ENCODE assay signal across 15 cellular contexts in the genomic region with DNA sequence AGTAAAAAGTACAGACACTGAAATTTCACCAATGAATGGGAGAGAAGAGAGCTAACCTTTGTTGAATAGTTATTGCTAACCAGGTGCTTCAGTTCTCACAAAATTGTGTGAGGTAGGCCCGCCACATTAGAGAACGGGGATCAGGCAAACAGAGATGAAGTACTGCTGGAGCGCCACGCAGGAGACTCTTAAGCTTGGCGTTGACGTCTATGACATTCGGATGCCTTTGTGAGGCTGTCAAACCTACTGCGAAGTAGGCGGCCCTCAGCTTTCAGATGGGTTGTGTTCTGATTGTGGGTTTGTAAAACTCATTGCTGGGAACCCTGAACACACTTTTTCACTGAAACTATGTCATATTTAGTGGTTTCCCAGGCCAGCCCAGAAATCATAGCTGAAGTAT.
DNase-seq lines count a peak whose midpoint lies in the region; ATAC-seq and TF ChIP-seq lines count a peak whose summit lies in the region.
"Had no signal": no experiment of that assay in that cellular context is flagged by ENCODE, and none has a peak within 500 bp of the region (broad histone marks: within the 10 kb centered on the region; RNA-seq: fewer than 3 reads in every experiment).

No MANE protein-coding gene starts in this region.

- peaks cover 13% of the 10 kb centered on the region for H3K4me1 Mint-ChIP-seq in activated CD4-positive, alpha-beta T cell treated with anti-CD3 and anti-CD28 coated beads for 36 hours
- peaks cover 36% of the 10 kb centered on the region for H3K4me1 Mint-ChIP-seq in activated CD4-positive, alpha-beta T cell treated with anti-CD3 and anti-CD28 coated beads, Interleukin-2, amount 10 ng/mL, durations not matched to agents 7 days and 5 days
- peaks cover 7% of the 10 kb centered on the region for H3K4me1 Mint-ChIP-seq in T-helper 17 cell

- H3K4me3 ChIP-seq in right atrium auricular region (peak overlapping the region in 1 of 2 donors; percentile 4), spleen (peak overlapping the region in 1 of 8 donors; percentile 73)
- H3K4me3 ChIP-seq: GM23248 had no signal

- H3K27ac ChIP-seq in right atrium auricular region (peak overlapping the region; percentile 91 to 97), spleen (peak overlapping the region in 7 of 8 donors; percentile 10 to 89 (median 85))
- H3K27ac ChIP-seq: GM23248 had no signal

- TF ChIP-seq POLR2A in spleen (IDR thresholded peaks at IDR 0.05) = no peak

- H3K9me3 ChIP-seq in T-helper 17 cell (ENCODE audit: control insufficient read depth, low read length, poor library complexity, severe bottlenecking) (no peaks in the 10 kb centered on the region), right atrium auricular region (no peaks in the 10 kb centered on the region), spleen (no peaks in the 10 kb centered on the region)
- H3K9me3 ChIP-seq: Peyer's patch had no signal

- intact Hi-C loops in activated CD4-positive, alpha-beta T cell treated with anti-CD3 and anti-CD28 coated beads for 36 hours (cut with DNase I, micrococcal nuclease) = no loop called here
- intact Hi-C loops in spleen (cut with DNase I; ENCODE audit: low total_unique reads) = no loop called here

- peaks cover 0 to 71% of the 10 kb centered on the region in 2 donors for H3K4me1 ChIP-seq in right atrium auricular region
- H3K4me1 ChIP-seq in spleen = peaks cover 3 to 60% (median 18%) of the 10 kb centered on the region in 6 donors

- no peak overlapping the region for H3K27ac Mint-ChIP-seq in activated CD4-positive, alpha-beta T cell treated with anti-CD3 and anti-CD28 coated beads for 36 hours
- no peak overlapping the region for H3K27ac Mint-ChIP-seq in activated CD4-positive, alpha-beta T cell treated with anti-CD3 and anti-CD28 coated beads, Interleukin-2, amount 10 ng/mL, durations not matched to agents 7 days and 5 days
- H3K27ac Mint-ChIP-seq in T-helper 17 cell = no peak overlapping the region
- H3K27ac Mint-ChIP-seq: activated T-cell treated with anti-CD3 and anti-CD28 coated beads, Interleukin-2, amount 50 U/mL, for 72 hours; CD14-positive monocyte; stimulated activated naive B cell treated with anti-CD40 and anti-IgM and Interleukin-4, amounts not matched to agents 10 μg/mL and 1 μg/mL and 100 μg/mL, for 72 hours had no signal

- 66 to 94% (median 78%) methylated on average over 9 of the region's 9 CpGs for WGBS in spleen, 5 donors

- H3K4me3 Mint-ChIP-seq in activated CD4-positive, alpha-beta T cell treated with anti-CD3 and anti-CD28 coated beads for 36 hours = no peak overlapping the region
- H3K4me3 Mint-ChIP-seq in activated CD4-positive, alpha-beta T cell treated with anti-CD3 and anti-CD28 coated beads, Interleukin-2, amount 10 ng/mL, durations not matched to agents 7 days and 5 days = no peak overlapping the region
- H3K4me3 Mint-ChIP-seq in T-helper 17 cell = no peak overlapping the region
- H3K4me3 Mint-ChIP-seq: stimulated activated naive B cell treated with anti-CD40 and anti-IgM and Interleukin-4, amounts not matched to agents 10 μg/mL and 1 μg/mL and 100 μg/mL, for 72 hours had no signal

- DNase-seq in activated CD4-positive, alpha-beta T cell treated with anti-CD3 and anti-CD28 coated beads for 36 hours = peak; percentile 34
- DNase-seq in activated CD4-positive, alpha-beta T cell treated with anti-CD3 and anti-CD28 coated beads, Interleukin-2, amount 10 ng/mL, durations not matched to agents 7 days and 5 days = no peak
- DNase-seq in T-helper 17 cell (no peak), right atrium auricular region (ENCODE audit: low spot score) (no peak), spleen (no peak), AG20443 (ENCODE audit: low spot score) (no peak), SHP77 treated with DMSO at 0.1 percent for 48 hours (lab: John Stamatoyannopoulos, UW) (no peak), OCI-M1 (lab: John Stamatoyannopoulos, UW) (no peak)
- DNase-seq: DMS79 treated with DMSO at 0.1 percent for 48 hours; GM23248; NCI-H2171 treated with DMSO at 0.1 percent for 48 hours; Peyer's patch; stimulated activated naive B cell treated with anti-CD40 and anti-IgM and Interleukin-4, amounts not matched to agents 10 μg/mL and 1 μg/mL and 100 μg/mL, for 72 hours had no signal

- no peaks in the 10 kb centered on the region for H3K9me3 Mint-ChIP-seq in activated CD4-positive, alpha-beta T cell treated with anti-CD3 and anti-CD28 coated beads for 36 hours (ENCODE audit: low read depth)
- no peaks in the 10 kb centered on the region for H3K9me3 Mint-ChIP-seq in activated CD4-positive, alpha-beta T cell treated with anti-CD3 and anti-CD28 coated beads, Interleukin-2, amount 10 ng/mL, durations not matched to agents 7 days and 5 days
- H3K9me3 Mint-ChIP-seq: activated T-cell treated with anti-CD3 and anti-CD28 coated beads, Interleukin-2, amount 50 U/mL, for 72 hours; stimulated activated naive B cell treated with anti-CD40 and anti-IgM and Interleukin-4, amounts not matched to agents 10 μg/mL and 1 μg/mL and 100 μg/mL, for 72 hours had no signal

- peak; percentile 27 for ATAC-seq in activated CD4-positive, alpha-beta T cell treated with anti-CD3 and anti-CD28 coated beads for 36 hours
- peak; percentile 33 for ATAC-seq in T-helper 17 cell
- ATAC-seq: stimulated activated naive B cell treated with anti-CD40 and anti-IgM and Interleukin-4, amounts not matched to agents 10 μg/mL and 1 μg/mL and 100 μg/mL, for 72 hours had no signal

- CTCF ChIA-PET in activated CD4-positive, alpha-beta T cell treated with anti-CD3 and anti-CD28 coated beads for 36 hours (lab: Charles Lee) = interaction anchor here (0.7 to 1.8 kb wide), 8 partner anchors 9 to 174 kb away, joined by 3 to 6 read pairs (median 4); partner anchors contain the start of gene CBR4
- CTCF ChIA-PET in activated CD4-positive, alpha-beta T cell treated with anti-CD3 and anti-CD28 coated beads, Interleukin-2, amount 10 ng/mL, durations not matched to agents 7 days and 5 days (lab: Charles Lee) = interaction anchor here (1.2 to 1.9 kb wide), 7 partner anchors 12 to 101 kb away, joined by 3 to 4 read pairs (median 3); no protein-coding TSS in a partner anchor

- TF ChIP-seq CTCF in right atrium auricular region (IDR thresholded peaks at IDR 0.05) = no peak
- TF ChIP-seq CTCF in spleen (IDR thresholded peaks at IDR 0.05 in 8 of 11, conservative IDR thresholded peaks at IDR 0.05 in 3 of 11) = no peak

- H3K36me3 ChIP-seq in right atrium auricular region (peaks cover 6% of the 10 kb centered on the region), spleen (no peaks in the 10 kb centered on the region)
- H3K36me3 ChIP-seq: Peyer's patch had no signal

- peaks cover 38% of the 10 kb centered on the region for H3K27me3 Mint-ChIP-seq in activated CD4-positive, alpha-beta T cell treated with anti-CD3 and anti-CD28 coated beads for 36 hours
- peaks cover 48% of the 10 kb centered on the region for H3K27me3 Mint-ChIP-seq in activated CD4-positive, alpha-beta T cell treated with anti-CD3 and anti-CD28 coated beads, Interleukin-2, amount 10 ng/mL, durations not matched to agents 7 days and 5 days
- peaks cover 69% of the 10 kb centered on the region for H3K27me3 Mint-ChIP-seq in T-helper 17 cell

- H3K27me3 ChIP-seq in right atrium auricular region = no peaks in the 10 kb centered on the region
- H3K27me3 ChIP-seq in spleen (replicated peaks in 1 of 7) = peaks cover 0 to 60% (median 20%) of the 10 kb centered on the region in 7 donors
- H3K27me3 ChIP-seq: Peyer's patch had no signal

- POLR2A ChIA-PET in activated CD4-positive, alpha-beta T cell treated with anti-CD3 and anti-CD28 coated beads for 36 hours (lab: Charles Lee) = no interaction called here
- POLR2A ChIA-PET in activated CD4-positive, alpha-beta T cell treated with anti-CD3 and anti-CD28 coated beads, Interleukin-2, amount 10 ng/mL, durations not matched to agents 7 days and 5 days (lab: Charles Lee) = interaction anchor here (0.5 kb wide), 1 partner anchor 19 kb away, joined by 3 read pairs; no protein-coding TSS in a partner anchor

- no peaks in the 10 kb centered on the region for H3K36me3 Mint-ChIP-seq in activated CD4-positive, alpha-beta T cell treated with anti-CD3 and anti-CD28 coated beads for 36 hours (ENCODE audit: low read depth)
- no peaks in the 10 kb centered on the region for H3K36me3 Mint-ChIP-seq in activated CD4-positive, alpha-beta T cell treated with anti-CD3 and anti-CD28 coated beads, Interleukin-2, amount 10 ng/mL, durations not matched to agents 7 days and 5 days (ENCODE audit: low read depth)
- peaks cover 2% of the 10 kb centered on the region for H3K36me3 Mint-ChIP-seq in T-helper 17 cell (ENCODE audit: low read depth)
